In genomic region chr10:15035385-15036301, GRCh38 we compare ENCODE assay signal across 11 cellular contexts. TPM values are rescaled to one million over a fixed set of nuclear protein-coding genes. Genes with fewer than 3 reads are reported as not detected.
A peak's percentile ranks its signal among the peaks of the same experiment; 100 is the strongest.
DNase-seq lines count a peak whose midpoint lies in the region; ATAC-seq and TF ChIP-seq lines count a peak whose summit lies in the region.
"Had no signal": no experiment of that assay in that cellular context is flagged by ENCODE, and none has a peak within 500 bp of the region (broad histone marks: within the 10 kb centered on the region; RNA-seq: fewer than 3 reads in every experiment).

No MANE protein-coding gene starts in this region.

- BruUV-seq in PC-3 (replicated peaks; lab: Mats Ljungman, UMichigan) = no TSS peak

- peak; percentile 60 for ATAC-seq in PC-3
- no peak for ATAC-seq in activated CD8-positive, alpha-beta memory T cell treated with anti-CD3 and anti-CD28 coated beads, Interleukin-2, amount 10 ng/mL, durations not matched to agents 7 days and 5 days

- no peak for TF ChIP-seq POLR2A in vagina (IDR thresholded peaks at IDR 0.05)

- intact Hi-C loops in PC-3 (cut with micrococcal nuclease) (no loop called here), vagina (cut with DNase I) (no loop called here)

- no peaks in the 10 kb centered on the region for H3K79me2 ChIP-seq in PC-3 (ENCODE audit: low read length)

- H3K9ac ChIP-seq in PC-3 (ENCODE audit: low read length) = no peak overlapping the region

- no peaks in the 10 kb centered on the region for H4K20me1 ChIP-seq in PC-3 (ENCODE audit: low read length)

- CTCF ChIA-PET in PC-3 (lab: Charles Lee) = no interaction called here
- CTCF ChIA-PET in activated CD8-positive, alpha-beta memory T cell treated with anti-CD3 and anti-CD28 coated beads, Interleukin-2, amount 10 ng/mL, durations not matched to agents 7 days and 5 days (lab: Charles Lee) = no interaction called here

- no peak overlapping the region for H3K4me3 Mint-ChIP-seq in activated CD8-positive, alpha-beta memory T cell treated with anti-CD3 and anti-CD28 coated beads, Interleukin-2, amount 10 ng/mL, durations not matched to agents 7 days and 5 days
- H3K4me3 Mint-ChIP-seq: brain had no signal

- H3K27me3 Mint-ChIP-seq in activated CD8-positive, alpha-beta memory T cell treated with anti-CD3 and anti-CD28 coated beads, Interleukin-2, amount 10 ng/mL, durations not matched to agents 7 days and 5 days = no peaks in the 10 kb centered on the region

- H3F3A ChIP-seq in PC-3 (ENCODE audit: low read length, unreplicated experiment) = no peaks in the 10 kb centered on the region

- no peak overlapping the region for H3K27ac Mint-ChIP-seq in activated CD8-positive, alpha-beta memory T cell treated with anti-CD3 and anti-CD28 coated beads, Interleukin-2, amount 10 ng/mL, durations not matched to agents 7 days and 5 days
- H3K27ac Mint-ChIP-seq: brain had no signal

- no peaks in the 10 kb centered on the region for H3K27me3 ChIP-seq in PC-3 (ENCODE audit: low read length)
- no peaks in the 10 kb centered on the region for H3K27me3 ChIP-seq in neutrophil
- no peaks in the 10 kb centered on the region for H3K27me3 ChIP-seq in vagina

- no peaks in the 10 kb centered on the region for H3K36me3 Mint-ChIP-seq in activated CD8-positive, alpha-beta memory T cell treated with anti-CD3 and anti-CD28 coated beads, Interleukin-2, amount 10 ng/mL, durations not matched to agents 7 days and 5 days
- H3K36me3 Mint-ChIP-seq: brain had no signal

- H3K4me3 ChIP-seq in PC-3 (ENCODE audit: low read length) (no peak overlapping the region), neutrophil (ENCODE audit: low read depth in 1 of 2, low read length in 1 of 2) (no peak overlapping the region), vagina (no peak overlapping the region)

- no peak overlapping the region for H2AFZ ChIP-seq in PC-3 (ENCODE audit: low read length)

- peaks cover 4% of the 10 kb centered on the region; the same call in 1 of the 2 replicates for H3K4me1 ChIP-seq in PC-3 (ENCODE audit: insufficient read depth, low read length)
- peaks cover 38 to 41% of the 10 kb centered on the region in 2 experiments for H3K4me1 ChIP-seq in neutrophil (ENCODE audit: control insufficient read depth in 1 of 2, insufficient read depth in 1 of 2, low read depth in 1 of 2, low read length in 1 of 2)
- H3K4me1 ChIP-seq in vagina = no peaks in the 10 kb centered on the region

- no peaks in the 10 kb centered on the region for H3K9me3 Mint-ChIP-seq in activated CD8-positive, alpha-beta memory T cell treated with anti-CD3 and anti-CD28 coated beads, Interleukin-2, amount 10 ng/mL, durations not matched to agents 7 days and 5 days (ENCODE audit: low read depth)

- peaks cover 6% of the 10 kb centered on the region for H3K4me1 Mint-ChIP-seq in activated CD8-positive, alpha-beta memory T cell treated with anti-CD3 and anti-CD28 coated beads, Interleukin-2, amount 10 ng/mL, durations not matched to agents 7 days and 5 days
- H3K4me1 Mint-ChIP-seq: brain had no signal

- no peak overlapping the region for H3K4me2 ChIP-seq in PC-3 (ENCODE audit: low read length)

- H3K36me3 ChIP-seq in PC-3 (ENCODE audit: low read depth, low read length) = no peaks in the 10 kb centered on the region
- no peaks in the 10 kb centered on the region for H3K36me3 ChIP-seq in neutrophil
- no peaks in the 10 kb centered on the region for H3K36me3 ChIP-seq in vagina

- H3K9me3 ChIP-seq in PC-3 (ENCODE audit: low read length) (no peaks in the 10 kb centered on the region), neutrophil (no peaks in the 10 kb centered on the region), vagina (no peaks in the 10 kb centered on the region)

- no peaks in the 10 kb centered on the region for H3K9me2 ChIP-seq in PC-3 (replicated peaks; ENCODE audit: low read length)

- TF ChIP-seq CTCF in PC-3 (conservative IDR thresholded peaks at IDR 0.05; ENCODE audit: low read depth, low read length) (no peak), neutrophil (IDR thresholded peaks at IDR 0.05) (no peak), vagina (IDR thresholded peaks at IDR 0.05) (no peak)

- no peak overlapping the region for H3K27ac ChIP-seq in PC-3 (ENCODE audit: low read length)
- peak overlapping the region; percentile 2 for H3K27ac ChIP-seq in neutrophil
- H3K27ac ChIP-seq in vagina = no peak overlapping the region

- POLR2A ChIA-PET in PC-3 (lab: Charles Lee; ENCODE audit: unreplicated experiment) = no interaction called here

- peak; percentile 51 for DNase-seq in GDM1 (lab: John Stamatoyannopoulos, UW)
- DNase-seq in PC-3 = peak; percentile 39
- peak; percentile 54 for DNase-seq in fibroblast of peridontal ligament (ENCODE audit: extremely low read depth)
- no peak for DNase-seq in HK-2 (ENCODE audit: unreplicated experiment)
- DNase-seq in vagina (ENCODE audit: extremely low spot score in 2 of 2) = no peak
- DNase-seq in activated CD8-positive, alpha-beta memory T cell treated with anti-CD3 and anti-CD28 coated beads, Interleukin-2, amount 10 ng/mL, durations not matched to agents 7 days and 5 days = no peak
- no peak for DNase-seq in activated CD4-positive, CD25-positive, alpha-beta regulatory T cell treated with anti-CD3 and anti-CD28 coated beads, Interleukin-2, amount 50 U/mL, for 72 hours
- DNase-seq: activated CD4-positive, alpha-beta T cell treated with anti-CD3 and anti-CD28 coated beads, Interleukin-2, amount 50 U/mL, for 1 hour; NCI-H774 had no signal

RNA-seq across cellular contexts. Expression of gene OLAH, which starts 8.1 kb away (rescaled TPM):
- total RNA-seq in PC-3 (2014; rRNA removed) (not detected in 2 replicates), vagina (4.9 TPM)
- total RNA-seq in activated CD8-positive, alpha-beta memory T cell treated with anti-CD3 and anti-CD28 coated beads, Interleukin-2, amount 10 ng/mL, durations not matched to agents 7 days and 5 days = under 1 TPM; 0.49 to 0.79 TPM

RNA-seq across cellular contexts. Expression of gene ACBD7, which starts 52.9 kb away (rescaled TPM):
- total RNA-seq in PC-3 (2014; rRNA removed) = 3.3 and 5.4 TPM in 2 replicates
- not detected for total RNA-seq in vagina
- 1 to 10 TPM; 1.5 to 1.9 TPM for total RNA-seq in activated CD8-positive, alpha-beta memory T cell treated with anti-CD3 and anti-CD28 coated beads, Interleukin-2, amount 10 ng/mL, durations not matched to agents 7 days and 5 days

Comparison
In these comparisons a context has a peak if more than half of its experiments do, and no peak if none do; other contexts are left out.
1. DNase-seq: peak in GDM1 (single experiment), PC-3 (single experiment) and fibroblast of peridontal ligament (single experiment); none in HK-2 (single experiment), vagina (0 of 2), activated CD8-positive, alpha-beta memory T cell treated with anti-CD3 and anti-CD28 coated beads, Interleukin-2, amount 10 ng/mL, durations not matched to agents 7 days and 5 days (single experiment) and activated CD4-positive, CD25-positive, alpha-beta regulatory T cell treated with anti-CD3 and anti-CD28 coated beads, Interleukin-2, amount 50 U/mL, for 72 hours (single experiment).